Comparison of ENCODE assay signal across 17 cellular contexts in the genomic region with DNA sequence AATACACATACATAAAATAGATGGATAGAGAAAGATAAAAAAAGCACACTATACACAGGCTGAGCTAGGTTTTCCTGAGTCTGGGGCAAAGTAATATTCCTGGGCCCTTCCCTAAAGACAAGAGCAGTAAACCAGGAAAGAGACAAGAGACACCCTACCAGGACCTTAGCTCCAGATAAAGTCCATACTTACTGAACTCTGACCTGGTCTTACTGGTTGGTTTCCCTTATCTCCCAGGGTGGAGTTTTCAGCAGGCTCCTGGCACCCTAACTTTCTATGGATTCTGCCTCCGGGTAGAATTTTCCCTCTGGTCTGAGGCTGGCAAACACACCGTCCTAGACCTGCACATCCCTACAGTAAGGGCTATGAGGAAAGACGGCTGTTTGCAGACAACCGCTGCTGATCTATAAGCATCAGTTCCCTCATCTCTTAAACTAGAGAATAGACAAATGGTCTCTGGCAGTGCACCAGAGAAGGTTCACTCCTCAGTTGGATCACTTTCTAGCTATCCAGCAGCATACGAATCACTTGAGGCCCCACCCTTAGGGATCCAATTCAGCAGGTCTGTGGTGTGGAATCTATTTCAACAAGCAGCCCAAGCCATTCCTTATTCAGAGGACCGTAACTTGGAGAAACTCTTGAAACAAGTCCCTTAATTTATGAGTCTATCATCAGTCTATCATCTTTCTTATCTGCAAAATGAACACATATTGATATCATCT.
"Had no signal": no experiment of that assay in that cellular context is flagged by ENCODE, and none has a peak within 500 bp of the region (broad histone marks: within the 10 kb centered on the region; RNA-seq: fewer than 3 reads in every experiment).

No MANE protein-coding gene starts in this region.

- H3K27me3 ChIP-seq: right atrium auricular region had no signal

- H3K4me2 ChIP-seq: smooth muscle cell had no signal

- H3K9me3 ChIP-seq: right atrium auricular region had no signal

- DNase-seq: activated CD4-positive, alpha-beta T cell treated with anti-CD3 and anti-CD28 coated beads, Interleukin-2, amount 10 ng/mL, durations not matched to agents 24 days and 14 days; activated CD4-positive, CD25-positive, alpha-beta regulatory T cell; activated CD8-positive, alpha-beta memory T cell treated with anti-CD3 and anti-CD28 coated beads, Interleukin-2, amount 50 U/mL, for 48 hours; activated gamma-delta T cell; activated T-cell treated with anti-CD3 and anti-CD28 coated beads, Interleukin-2, amount 50 U/mL, for 72 hours; amniotic stem cell; cortex of kidney; effector CD8-positive, alpha-beta T cell; hippocampal formation; left ventricle myocardium superior; mesenchymal stem cell; stimulated activated CD4-positive, alpha-beta T cell treated with anti-CD3 and anti-CD28 coated beads, Interleukin-4, amount 100 ng/mL, for 4 hours; stimulated activated CD8-positive, alpha-beta memory T cell treated with anti-CD3 and anti-CD28 coated beads, Interleukin-4, amount 100 ng/mL, for 48 hours; stimulated activated naive CD4-positive, alpha-beta T cell treated with Interleukin-2 at 50 U/mL for 16 hours had no signal

- H3K27ac ChIP-seq: right atrium auricular region had no signal

- H3K4me3 ChIP-seq: right atrium auricular region, smooth muscle cell had no signal

- ATAC-seq: activated naive CD4-positive, alpha-beta T cell treated with anti-CD3 and anti-CD28 coated beads, Interleukin-2, amount 50 U/mL, for 72 hours; activated T-cell treated with anti-CD3 and anti-CD28 coated beads, Interleukin-2, amount 50 U/mL, for 72 hours; left ventricle myocardium superior had no signal

- H3K4me1 ChIP-seq: right atrium auricular region had no signal
